ENCODE assay signal across 8 cellular contexts in genomic region chr14:23929822-23930294, GRCh38.
DNase-seq lines count a peak whose midpoint lies in the region; ATAC-seq and TF ChIP-seq lines count a peak whose summit lies in the region.

No MANE protein-coding gene starts in this region.

- H3K27me3 ChIP-seq in GM06990 (replicated peaks; ENCODE audit: control insufficient read depth, insufficient read depth, low read length): no peaks in the 10 kb centered on the region
- H3K27me3 ChIP-seq in neutrophil: peaks cover 11% of the 10 kb centered on the region

- H3K4me3 ChIP-seq in GM06990 (replicated peaks; ENCODE audit: low read depth, low read length) (no peak overlapping the region), neutrophil (ENCODE audit: low read depth in 1 of 2, low read length in 1 of 2) (no peak overlapping the region)

- no peaks in the 10 kb centered on the region for H3K9me3 ChIP-seq in neutrophil

- peak; percentile 61 for ATAC-seq in HG03565 (IDR thresholded peaks at IDR 0.05; ENCODE audit: unreplicated experiment)

- H3K4me1 ChIP-seq in neutrophil (ENCODE audit: control insufficient read depth in 1 of 2, insufficient read depth in 1 of 2, low read depth in 1 of 2, low read length in 1 of 2): no peaks in the 10 kb centered on the region

- DNase-seq in GM06990 (ENCODE audit: extremely low read depth, insufficient read length) (peak; percentile 22), RKO (ENCODE audit: low spot score) (peak; percentile 72), fibroblast of the conjunctiva (ENCODE audit: low read depth) (peak; percentile 48), substantia nigra (lab: John Stamatoyannopoulos, UW) (peak in 44 of 49 donors; percentile 11 to 84 (median 56)), SKM-1 treated with dmso at 0.1 percent for 144 hours (lab: John Stamatoyannopoulos, UW; ENCODE audit: unreplicated experiment) (no peak)
- DNase-seq in activated T-helper 1 cell treated with anti-CD3 and anti-CD28 coated beads, Interleukin-2, amount 50 U/mL, for 16 hours (ENCODE audit: low read depth in 1 of 2, low spot score in 1 of 2): peak; percentile 65 to 82

- H3K36me3 ChIP-seq in GM06990 (ENCODE audit: control insufficient read depth, insufficient read depth, low read length) (no peaks in the 10 kb centered on the region), neutrophil (no peaks in the 10 kb centered on the region)

- no peak overlapping the region for H3K27ac ChIP-seq in neutrophil
- H3K27ac ChIP-seq in substantia nigra (ENCODE audit: low read depth, low read length, poor library complexity, severe bottlenecking): no peak overlapping the region

- TF ChIP-seq CTCF in GM06990 (IDR thresholded peaks at IDR 0.05; ENCODE audit: insufficient read depth, low read length, poor library complexity, severe bottlenecking): peak; percentile 95
- TF ChIP-seq CTCF in neutrophil (IDR thresholded peaks at IDR 0.05): peak; percentile 83
